9 cellular contexts compared by ENCODE assay signal in the genomic region with DNA sequence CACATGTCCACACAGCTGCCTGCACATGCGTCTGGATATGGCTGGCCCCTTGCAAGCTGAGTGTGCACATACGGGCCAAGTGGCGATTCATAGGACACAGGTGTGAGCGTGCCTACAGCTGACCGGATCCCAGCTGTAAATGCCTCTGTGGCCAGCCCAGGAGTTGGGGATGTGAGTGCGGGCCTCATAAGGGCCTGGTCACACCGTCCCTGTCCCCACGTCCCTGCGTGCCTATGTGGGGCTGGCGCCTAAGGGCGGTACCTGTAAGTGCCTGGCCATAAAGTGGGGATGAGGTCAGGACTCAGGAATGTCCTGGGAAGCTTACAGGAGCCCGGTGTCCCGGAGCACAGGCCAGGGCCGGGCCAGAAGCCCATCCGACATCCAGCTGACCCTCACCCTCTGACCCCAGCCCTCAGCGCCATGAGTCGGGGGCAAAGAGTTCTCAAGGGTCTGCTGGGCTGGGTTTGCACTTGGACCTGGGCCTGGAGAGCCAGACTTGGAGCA. TPM values are rescaled to one million over a fixed set of nuclear protein-coding genes. Genes with fewer than 3 reads are reported as not detected.
DNase-seq lines count a peak whose midpoint lies in the region; ATAC-seq, FAIRE-seq and TF ChIP-seq lines count a peak whose summit lies in the region.
"Had no signal": no experiment of that assay in that cellular context is flagged by ENCODE, and none has a peak within 500 bp of the region (broad histone marks: within the 10 kb centered on the region; RNA-seq: fewer than 3 reads in every experiment).

No MANE protein-coding gene starts in this region.

- no peak overlapping the region for H2AFZ ChIP-seq in astrocyte (ENCODE audit: low read depth, low read length)

- FAIRE-seq in astrocyte (lab: Jason Lieb, UNC), result no peak
- FAIRE-seq: G401.6 had no signal

- H3K4me1 ChIP-seq in HUES6 (ENCODE audit: control insufficient read depth, insufficient read depth, low read length) (peaks cover 35% of the 10 kb centered on the region), astrocyte (ENCODE audit: insufficient read depth, low read length) (peaks cover 3% of the 10 kb centered on the region), mucosa of descending colon (ENCODE audit: low read depth) (peaks cover 44% of the 10 kb centered on the region)

- POLR2A ChIA-PET in CD4-positive, alpha-beta T cell (lab: Charles Lee), result interaction anchor here (1.0 to 21.0 kb wide), 10 partner anchors 10 to 210 kb away, joined by 3 to 1253 read pairs (median 44); partner anchors contain the start of genes ABCA7, CIRBP, CNN2 and FAM174C

- peaks cover 9% of the 10 kb centered on the region for H4K20me1 ChIP-seq in astrocyte (ENCODE audit: insufficient read depth, low read length)

- H3K36me3 Mint-ChIP-seq in CD4-positive, alpha-beta T cell (ENCODE audit: low read depth), result peaks cover 32% of the 10 kb centered on the region
- no peaks in the 10 kb centered on the region for H3K36me3 Mint-ChIP-seq in astrocyte (ENCODE audit: low read depth, unreplicated experiment)

- H3K9ac ChIP-seq in HUES6 (ENCODE audit: low read length) (peak overlapping the region; percentile 61), astrocyte (ENCODE audit: low read length) (no peak overlapping the region)

- H3K36me3 ChIP-seq in HUES6 (ENCODE audit: control insufficient read depth, insufficient read depth, low read length), result no peaks in the 10 kb centered on the region
- no peaks in the 10 kb centered on the region for H3K36me3 ChIP-seq in astrocyte (ENCODE audit: insufficient read depth, low read length)
- H3K36me3 ChIP-seq in mucosa of descending colon (ENCODE audit: low read depth), result no peaks in the 10 kb centered on the region

- peak overlapping the region; percentile 87 for H3K4me3 Mint-ChIP-seq in CD4-positive, alpha-beta T cell
- peak overlapping the region; percentile 20 for H3K4me3 Mint-ChIP-seq in astrocyte (ENCODE audit: unreplicated experiment)

- DNase-seq in CD4-positive, alpha-beta T cell, result no peak
- DNase-seq in astrocyte (ENCODE audit: low read depth) (no peak), mucosa of descending colon (peak; percentile 68 to 79 (median 73)), NCI-H2081 treated with DMSO at 0.1 percent for 48 hours (lab: John Stamatoyannopoulos, UW) (no peak), NCI-H446 (lab: John Stamatoyannopoulos, UW) (no peak), NCI-H1694 treated with DMSO at 0.1 percent for 48 hours (lab: John Stamatoyannopoulos, UW) (no peak)

- H3K4me3 ChIP-seq in HUES6 (ENCODE audit: low read depth, low read length) (peak overlapping the region; percentile 57; the same call in 1 of the 2 replicates), astrocyte (ENCODE audit: insufficient read depth, low read depth, low read length) (no peak overlapping the region), mucosa of descending colon (no peak overlapping the region)

- CTCF ChIA-PET in CD4-positive, alpha-beta T cell (lab: Charles Lee), result interaction anchor here (0.9 to 2.3 kb wide), 9 partner anchors 13 to 127 kb away, joined by 3 to 42 read pairs (median 7); partner anchors contain the start of genes RNU6-2 and TMEM259

- H3K27me3 ChIP-seq in CD4-positive, alpha-beta T cell (ENCODE audit: control insufficient read depth, insufficient read depth, low read length), result no peaks in the 10 kb centered on the region
- H3K27me3 ChIP-seq in HUES6 (ENCODE audit: control insufficient read depth, insufficient read depth, low read length) (peaks cover 40% of the 10 kb centered on the region), astrocyte (ENCODE audit: insufficient read depth, low read length) (peaks cover 21% of the 10 kb centered on the region)

- no peaks in the 10 kb centered on the region for H3K9me3 Mint-ChIP-seq in CD4-positive, alpha-beta T cell
- no peaks in the 10 kb centered on the region for H3K9me3 Mint-ChIP-seq in astrocyte (ENCODE audit: unreplicated experiment)

- intact Hi-C loops in CD4-positive, alpha-beta T cell (cut with DNase I, micrococcal nuclease), result loop anchor here (5.0 kb wide), 3 partner anchors 37 to 127 kb away; partner anchors contain the start of genes GPX4 (in 2 of the 2), RNU6-2 (in 1 of the 2) and TMEM259 (in 1 of the 2)
- intact Hi-C loops in mucosa of descending colon (cut with DNase I, micrococcal nuclease), result no loop called here

- H3K79me2 ChIP-seq in astrocyte (ENCODE audit: insufficient read depth, low read length), result no peaks in the 10 kb centered on the region

- peak overlapping the region; percentile 98 for H3K27ac ChIP-seq in CD4-positive, alpha-beta T cell (ENCODE audit: low read depth, low read length)
- H3K27ac ChIP-seq in HUES6 (ENCODE audit: low read depth, low read length) (no peak overlapping the region; the same call in 1 of the 2 replicates), astrocyte (ENCODE audit: low read depth, low read length) (no peak overlapping the region)

- H3K27ac Mint-ChIP-seq in CD4-positive, alpha-beta T cell, result peak overlapping the region; percentile 96
- no peak overlapping the region for H3K27ac Mint-ChIP-seq in astrocyte (ENCODE audit: unreplicated experiment)

- no peaks in the 10 kb centered on the region for H3K9me3 ChIP-seq in CD4-positive, alpha-beta T cell (ENCODE audit: control insufficient read depth, low read length)
- H3K9me3 ChIP-seq in HUES6 (ENCODE audit: control insufficient read depth, insufficient read depth, low read depth, low read length) (no peaks in the 10 kb centered on the region), astrocyte (ENCODE audit: insufficient read depth, low read depth, low read length) (no peaks in the 10 kb centered on the region), mucosa of descending colon (no peaks in the 10 kb centered on the region)

- no peaks in the 10 kb centered on the region for H3K27me3 Mint-ChIP-seq in CD4-positive, alpha-beta T cell
- H3K27me3 Mint-ChIP-seq in astrocyte (ENCODE audit: low read depth, unreplicated experiment), result peaks cover 22% of the 10 kb centered on the region

- no peak for ATAC-seq in CD4-positive, alpha-beta T cell (ENCODE audit: poor library complexity)
- ATAC-seq in mucosa of descending colon, result peak; percentile 70
- no peak for ATAC-seq in HG02623 (IDR thresholded peaks at IDR 0.05; ENCODE audit: unreplicated experiment)

- no peak overlapping the region for H3K4me2 ChIP-seq in astrocyte (ENCODE audit: low read length)

- H3K4me1 Mint-ChIP-seq in CD4-positive, alpha-beta T cell (ENCODE audit: low read depth), result peaks cover 57% of the 10 kb centered on the region
- peaks cover 3% of the 10 kb centered on the region for H3K4me1 Mint-ChIP-seq in astrocyte (ENCODE audit: low read depth, unreplicated experiment)

- no peak for TF ChIP-seq CTCF in CD4-positive, alpha-beta T cell (IDR thresholded peaks at IDR 0.05)
- TF ChIP-seq CTCF in astrocyte (IDR thresholded peaks at IDR 0.05; ENCODE audit: insufficient read depth, low read depth, low read length) (no peak), mucosa of descending colon (IDR thresholded peaks at IDR 0.05) (no peak)

RNA-seq across cellular contexts. Expression of gene ARHGAP45, which starts 1.3 kb away (rescaled TPM):
- total RNA-seq in CD4-positive, alpha-beta T cell, result 100 to 1,000 TPM; 861 to 878 TPM
- 2.7 and 3.0 TPM in 2 replicates for total RNA-seq in astrocyte
- total RNA-seq in mucosa of descending colon, result 10 to 100 TPM; 33.9 to 64.3 (median 58.8) TPM

RNA-seq across cellular contexts. Expression of gene ABCA7, which starts 25.8 kb away (rescaled TPM):
- 100 to 1,000 TPM; 114 to 118 TPM for total RNA-seq in CD4-positive, alpha-beta T cell
- 14.3 and 18.4 TPM in 2 replicates for total RNA-seq in astrocyte
- total RNA-seq in mucosa of descending colon, result 10 to 100 TPM; 23.5 to 25.6 (median 25.6) TPM

RNA-seq across cellular contexts. Expression of gene POLR2E, which starts 29.5 kb away (rescaled TPM):
- total RNA-seq in CD4-positive, alpha-beta T cell, result 10 to 100 TPM; 45.8 to 49.0 TPM
- total RNA-seq in astrocyte (180 and 207 TPM in 2 replicates), mucosa of descending colon (100 to 1,000 TPM; 108 to 138 (median 133) TPM)

RNA-seq across cellular contexts. Expression of gene GPX4, which starts 38.1 kb away (rescaled TPM):
- total RNA-seq in CD4-positive, alpha-beta T cell, result 100 to 1,000 TPM; 174 to 175 TPM
- total RNA-seq in astrocyte (294 and 325 TPM in 2 replicates), mucosa of descending colon (100 to 1,000 TPM; 126 to 187 (median 144) TPM)

RNA-seq across cellular contexts. Expression of gene CNN2, which starts 39.2 kb away (rescaled TPM):
- 100 to 1,000 TPM; 307 to 318 TPM for total RNA-seq in CD4-positive, alpha-beta T cell
- total RNA-seq in astrocyte, result 781 and 819 TPM in 2 replicates
- 10 to 100 TPM; 65.0 to 88.8 (median 84.7) TPM for total RNA-seq in mucosa of descending colon

Comparison
In these comparisons a context has a peak if more than half of its experiments do, and no peak if none do; other contexts are left out.
1. DNase-seq: peak in mucosa of descending colon (3 of 3); none in CD4-positive, alpha-beta T cell (0 of 10), astrocyte (single experiment), NCI-H2081 treated with DMSO at 0.1 percent for 48 hours (single experiment), NCI-H446 (0 of 2) and NCI-H1694 treated with DMSO at 0.1 percent for 48 hours (single experiment).
2. RNA of gene ARHGAP45, which starts 1.3 kb away (total RNA-seq): 861 to 878 TPM in CD4-positive, alpha-beta T cell; 33.9 to 64.3 TPM in mucosa of descending colon and 2.7 to 3.0 TPM in astrocyte; every median in the first group is over 10 times any median in the second.
3. intact Hi-C loops: an anchor here in CD4-positive, alpha-beta T cell (5.0 kb wide); none called in mucosa of descending colon.